2 cellular contexts compared by ENCODE assay signal in the genomic region with DNA sequence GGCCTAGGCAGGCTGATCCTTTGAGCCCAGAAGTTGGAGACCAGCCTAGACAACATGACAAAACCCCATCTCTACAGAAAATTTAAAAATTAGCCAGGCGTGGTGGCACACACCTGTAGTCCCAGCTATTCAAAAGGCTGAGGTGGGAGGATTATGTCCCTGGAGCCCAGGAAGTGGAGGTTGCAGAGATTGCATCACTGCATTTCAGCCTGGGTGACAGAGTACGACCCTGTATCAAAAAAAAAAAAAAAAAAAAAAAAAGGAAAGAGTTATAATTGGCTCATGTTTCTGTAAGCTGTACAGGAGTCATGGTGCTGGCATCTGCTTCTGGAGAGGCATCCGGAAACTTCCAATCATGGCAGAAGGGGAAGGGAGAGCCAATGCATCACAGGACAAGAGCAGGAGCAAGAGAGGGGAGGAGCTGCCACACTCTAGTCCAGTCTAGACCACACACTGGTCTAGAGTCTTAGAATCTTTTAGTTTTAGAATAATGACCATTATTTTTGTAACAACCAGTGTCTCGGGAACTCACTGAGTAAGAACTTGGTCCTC.
TF ChIP-seq lines count a peak whose summit lies in the region.

No MANE protein-coding gene starts in this region.

TF ChIP-seq in SK-N-SH treated with all-trans-retinoic acid at 6 μM for 48 hours, 23 proteins besides CTCF, POLR2A, EP300 and RAD21 (continued from another document):
- TF ChIP-seq, protein P1, sequence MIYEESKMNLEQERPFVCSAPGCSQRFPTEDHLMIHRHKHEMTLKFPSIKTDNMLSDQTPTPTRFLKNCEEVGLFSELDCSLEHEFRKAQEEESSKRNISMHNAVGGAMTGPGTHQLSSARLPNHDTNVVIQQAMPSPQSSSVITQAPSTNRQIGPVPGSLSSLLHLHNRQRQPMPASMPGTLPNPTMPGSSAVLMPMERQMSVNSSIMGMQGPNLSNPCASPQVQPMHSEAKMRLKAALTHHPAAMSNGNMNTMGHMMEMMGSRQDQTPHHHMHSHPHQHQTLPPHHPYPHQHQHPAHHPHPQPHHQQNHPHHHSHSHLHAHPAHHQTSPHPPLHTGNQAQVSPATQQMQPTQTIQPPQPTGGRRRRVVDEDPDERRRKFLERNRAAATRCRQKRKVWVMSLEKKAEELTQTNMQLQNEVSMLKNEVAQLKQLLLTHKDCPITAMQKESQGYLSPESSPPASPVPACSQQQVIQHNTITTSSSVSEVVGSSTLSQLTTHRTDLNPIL (CRISPR knock-in tag; IDR thresholded peaks at IDR 0.05; ENCODE audit: low read depth): no peak
- no peak for TF ChIP-seq CSDC2 (CRISPR knock-in tag; IDR thresholded peaks at IDR 0.05)
- no peak for TF ChIP-seq ZNF565 (CRISPR knock-in tag; conservative IDR thresholded peaks at IDR 0.05; ENCODE audit: low read depth)
- TF ChIP-seq BACH2 (CRISPR knock-in tag; IDR thresholded peaks at IDR 0.05; ENCODE audit: borderline replicate concordance): no peak
- no peak for TF ChIP-seq ZC3H10 (CRISPR knock-in tag; IDR thresholded peaks at IDR 0.05)
- TF ChIP-seq GLIS3 (CRISPR knock-in tag; IDR thresholded peaks at IDR 0.05): no peak
- TF ChIP-seq, protein P2, sequence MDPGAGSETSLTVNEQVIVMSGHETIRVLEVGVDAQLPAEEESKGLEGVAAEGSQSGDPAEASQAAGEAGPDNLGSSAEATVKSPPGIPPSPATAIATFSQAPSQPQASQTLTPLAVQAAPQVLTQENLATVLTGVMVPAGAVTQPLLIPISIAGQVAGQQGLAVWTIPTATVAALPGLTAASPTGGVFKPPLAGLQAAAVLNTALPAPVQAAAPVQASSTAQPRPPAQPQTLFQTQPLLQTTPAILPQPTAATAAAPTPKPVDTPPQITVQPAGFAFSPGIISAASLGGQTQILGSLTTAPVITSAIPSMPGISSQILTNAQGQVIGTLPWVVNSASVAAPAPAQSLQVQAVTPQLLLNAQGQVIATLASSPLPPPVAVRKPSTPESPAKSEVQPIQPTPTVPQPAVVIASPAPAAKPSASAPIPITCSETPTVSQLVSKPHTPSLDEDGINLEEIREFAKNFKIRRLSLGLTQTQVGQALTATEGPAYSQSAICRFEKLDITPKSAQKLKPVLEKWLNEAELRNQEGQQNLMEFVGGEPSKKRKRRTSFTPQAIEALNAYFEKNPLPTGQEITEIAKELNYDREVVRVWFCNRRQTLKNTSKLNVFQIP (CRISPR knock-in tag; IDR thresholded peaks at IDR 0.05; ENCODE audit: borderline replicate concordance, low read depth): no peak
- TF ChIP-seq, protein P3, sequence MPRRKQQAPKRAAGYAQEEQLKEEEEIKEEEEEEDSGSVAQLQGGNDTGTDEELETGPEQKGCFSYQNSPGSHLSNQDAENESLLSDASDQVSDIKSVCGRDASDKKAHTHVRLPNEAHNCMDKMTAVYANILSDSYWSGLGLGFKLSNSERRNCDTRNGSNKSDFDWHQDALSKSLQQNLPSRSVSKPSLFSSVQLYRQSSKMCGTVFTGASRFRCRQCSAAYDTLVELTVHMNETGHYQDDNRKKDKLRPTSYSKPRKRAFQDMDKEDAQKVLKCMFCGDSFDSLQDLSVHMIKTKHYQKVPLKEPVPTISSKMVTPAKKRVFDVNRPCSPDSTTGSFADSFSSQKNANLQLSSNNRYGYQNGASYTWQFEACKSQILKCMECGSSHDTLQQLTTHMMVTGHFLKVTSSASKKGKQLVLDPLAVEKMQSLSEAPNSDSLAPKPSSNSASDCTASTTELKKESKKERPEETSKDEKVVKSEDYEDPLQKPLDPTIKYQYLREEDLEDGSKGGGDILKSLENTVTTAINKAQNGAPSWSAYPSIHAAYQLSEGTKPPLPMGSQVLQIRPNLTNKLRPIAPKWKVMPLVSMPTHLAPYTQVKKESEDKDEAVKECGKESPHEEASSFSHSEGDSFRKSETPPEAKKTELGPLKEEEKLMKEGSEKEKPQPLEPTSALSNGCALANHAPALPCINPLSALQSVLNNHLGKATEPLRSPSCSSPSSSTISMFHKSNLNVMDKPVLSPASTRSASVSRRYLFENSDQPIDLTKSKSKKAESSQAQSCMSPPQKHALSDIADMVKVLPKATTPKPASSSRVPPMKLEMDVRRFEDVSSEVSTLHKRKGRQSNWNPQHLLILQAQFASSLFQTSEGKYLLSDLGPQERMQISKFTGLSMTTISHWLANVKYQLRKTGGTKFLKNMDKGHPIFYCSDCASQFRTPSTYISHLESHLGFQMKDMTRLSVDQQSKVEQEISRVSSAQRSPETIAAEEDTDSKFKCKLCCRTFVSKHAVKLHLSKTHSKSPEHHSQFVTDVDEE (CRISPR knock-in tag; IDR thresholded peaks at IDR 0.05): no peak
- no peak for TF ChIP-seq ESRRG (CRISPR knock-in tag; IDR thresholded peaks at IDR 0.05)
TF ChIP-seq in SK-N-SH treated with all-trans-retinoic acid at 6 μM for 48 hours: peak in this region for 0.

TF ChIP-seq in SK-N-SH, 30 proteins besides CTCF, POLR2A, EP300 and RAD21 (continued from another document):
- TF ChIP-seq, protein P4, sequence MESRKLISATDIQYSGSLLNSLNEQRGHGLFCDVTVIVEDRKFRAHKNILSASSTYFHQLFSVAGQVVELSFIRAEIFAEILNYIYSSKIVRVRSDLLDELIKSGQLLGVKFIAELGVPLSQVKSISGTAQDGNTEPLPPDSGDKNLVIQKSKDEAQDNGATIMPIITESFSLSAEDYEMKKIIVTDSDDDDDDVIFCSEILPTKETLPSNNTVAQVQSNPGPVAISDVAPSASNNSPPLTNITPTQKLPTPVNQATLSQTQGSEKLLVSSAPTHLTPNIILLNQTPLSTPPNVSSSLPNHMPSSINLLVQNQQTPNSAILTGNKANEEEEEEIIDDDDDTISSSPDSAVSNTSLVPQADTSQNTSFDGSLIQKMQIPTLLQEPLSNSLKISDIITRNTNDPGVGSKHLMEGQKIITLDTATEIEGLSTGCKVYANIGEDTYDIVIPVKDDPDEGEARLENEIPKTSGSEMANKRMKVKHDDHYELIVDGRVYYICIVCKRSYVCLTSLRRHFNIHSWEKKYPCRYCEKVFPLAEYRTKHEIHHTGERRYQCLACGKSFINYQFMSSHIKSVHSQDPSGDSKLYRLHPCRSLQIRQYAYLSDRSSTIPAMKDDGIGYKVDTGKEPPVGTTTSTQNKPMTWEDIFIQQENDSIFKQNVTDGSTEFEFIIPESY (IDR thresholded peaks at IDR 0.05; ENCODE audit: borderline replicate concordance, low read depth): no peak
- no peak for TF ChIP-seq GATA2 (CRISPR knock-in tag; IDR thresholded peaks at IDR 0.05)
- TF ChIP-seq FOXJ3 (CRISPR knock-in tag; IDR thresholded peaks at IDR 0.05): no peak
- no peak for TF ChIP-seq POLR2AphosphoS5 (IDR thresholded peaks at IDR 0.05; ENCODE audit: low read depth, low read length)
- TF ChIP-seq SIN3A (IDR thresholded peaks at IDR 0.05; ENCODE audit: borderline replicate concordance, low read depth, low read length): no peak
- TF ChIP-seq TCF12 (IDR thresholded peaks at IDR 0.05): no peak
- no peak for TF ChIP-seq RFX5 (IDR thresholded peaks at IDR 0.05; ENCODE audit: low read length)
- no peak for TF ChIP-seq TAF1 (IDR thresholded peaks at IDR 0.05; ENCODE audit: borderline replicate concordance, low read depth, low read length)
- TF ChIP-seq ELF1 (IDR thresholded peaks at IDR 0.05): no peak
- TF ChIP-seq SMC3 (IDR thresholded peaks at IDR 0.05; ENCODE audit: low read depth, low read length): no peak
- no peak for TF ChIP-seq TEAD4 (IDR thresholded peaks at IDR 0.05; ENCODE audit: borderline replicate concordance, insufficient read depth)
- no peak for TF ChIP-seq NFIC (IDR thresholded peaks at IDR 0.05; ENCODE audit: borderline replicate concordance)
- TF ChIP-seq, protein P5, sequence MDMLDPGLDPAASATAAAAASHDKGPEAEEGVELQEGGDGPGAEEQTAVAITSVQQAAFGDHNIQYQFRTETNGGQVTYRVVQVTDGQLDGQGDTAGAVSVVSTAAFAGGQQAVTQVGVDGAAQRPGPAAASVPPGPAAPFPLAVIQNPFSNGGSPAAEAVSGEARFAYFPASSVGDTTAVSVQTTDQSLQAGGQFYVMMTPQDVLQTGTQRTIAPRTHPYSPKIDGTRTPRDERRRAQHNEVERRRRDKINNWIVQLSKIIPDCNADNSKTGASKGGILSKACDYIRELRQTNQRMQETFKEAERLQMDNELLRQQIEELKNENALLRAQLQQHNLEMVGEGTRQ (IDR thresholded peaks at IDR 0.05; ENCODE audit: borderline replicate concordance, low read depth, low read length): no peak
- no peak for TF ChIP-seq JUND (IDR thresholded peaks at IDR 0.05)
- TF ChIP-seq YY1 (IDR thresholded peaks at IDR 0.05; ENCODE audit: low read depth): no peak
- TF ChIP-seq EZH2phosphoT487 (IDR thresholded peaks at IDR 0.05; ENCODE audit: borderline replicate concordance, low read depth): no peak
